Comparison of ENCODE assay signal across 18 cellular contexts in the genomic region with DNA sequence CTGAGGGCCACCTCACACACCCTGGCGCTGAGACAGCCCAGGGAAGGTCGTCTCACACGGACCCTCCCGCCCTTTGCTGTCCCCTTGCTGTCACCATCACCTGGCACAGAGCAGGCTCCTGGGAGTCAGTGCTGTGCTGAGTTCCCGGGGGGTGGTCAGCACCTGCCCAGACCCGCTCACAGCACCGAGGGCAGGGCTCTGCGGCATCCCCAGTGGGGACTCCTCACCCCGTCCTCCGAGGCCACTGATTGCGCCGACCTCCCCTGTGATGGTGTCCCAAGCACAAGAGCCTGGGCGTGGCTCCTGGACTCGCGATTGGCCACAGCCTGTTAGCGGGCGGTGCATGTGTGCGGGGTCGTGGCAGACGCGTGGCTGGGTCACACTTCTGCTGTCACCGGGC.
DNase-seq lines count a peak whose midpoint lies in the region; ATAC-seq and TF ChIP-seq lines count a peak whose summit lies in the region.
"Had no signal": no experiment of that assay in that cellular context is flagged by ENCODE, and none has a peak within 500 bp of the region (broad histone marks: within the 10 kb centered on the region; RNA-seq: fewer than 3 reads in every experiment).

No MANE protein-coding gene starts in this region.

- H4K20me1 ChIP-seq in SK-N-SH (ENCODE audit: insufficient read depth): 0 out of 2 replicates have a peak, but pooled peaks cover 6% of the 10 kb centered on the region

- no peak overlapping the region for H3K27ac ChIP-seq in CD4-positive, alpha-beta T cell (ENCODE audit: low read depth, low read length)
- H3K27ac ChIP-seq in KOPT-K1 (ENCODE audit: low read depth, low read length, poor library complexity, severe bottlenecking) (peak overlapping the region; percentile 69), spleen (peak overlapping the region in 6 of 8 donors; percentile 10 to 91 (median 82)), A673 (ENCODE audit: low read depth, low read length, poor library complexity, severe bottlenecking) (no peak overlapping the region), SK-N-SH (ENCODE audit: low read depth in 2 of 2, low read length in 1 of 2) (no peak overlapping the region)
- H3K27ac ChIP-seq: SJCRH30 had no signal

- TF ChIP-seq POLR2A in spleen (IDR thresholded peaks at IDR 0.05): no peak

- H3K36me3 Mint-ChIP-seq in CD4-positive, alpha-beta T cell (ENCODE audit: low read depth): peaks cover 63% of the 10 kb centered on the region
- peaks cover 24% of the 10 kb centered on the region for H3K36me3 Mint-ChIP-seq in activated naive CD8-positive, alpha-beta T cell treated with anti-CD3 and anti-CD28 coated beads for 36 hours

- H3K27me3 ChIP-seq in CD4-positive, alpha-beta T cell (ENCODE audit: control insufficient read depth, insufficient read depth, low read length): no peaks in the 10 kb centered on the region
- H3K27me3 ChIP-seq in spleen (replicated peaks in 1 of 7): no peaks in the 10 kb centered on the region
- H3K27me3 ChIP-seq in A673 (replicated peaks; ENCODE audit: insufficient read depth, low read depth, low read length, poor library complexity): no peaks in the 10 kb centered on the region
- peaks cover 98% of the 10 kb centered on the region for H3K27me3 ChIP-seq in SK-N-SH (ENCODE audit: insufficient read depth)
- H3K27me3 ChIP-seq: BE2C, SJCRH30 had no signal

- TF ChIP-seq RAD21 in SK-N-SH (IDR thresholded peaks at IDR 0.05; ENCODE audit: low read length): no peak

- ATAC-seq in CD4-positive, alpha-beta T cell (ENCODE audit: poor library complexity): no peak
- no peak for ATAC-seq in HG02981 (IDR thresholded peaks at IDR 0.05; ENCODE audit: unreplicated experiment)
- ATAC-seq: PC-3 had no signal

- no peaks in the 10 kb centered on the region for H3K9me2 ChIP-seq in SK-N-SH

- POLR2A ChIA-PET in CD4-positive, alpha-beta T cell (lab: Charles Lee): no interaction called here
- POLR2A ChIA-PET in A673 (lab: Charles Lee; ENCODE audit: low non-redundant PET): no interaction called here
- POLR2A ChIA-PET in SK-N-SH (lab: Yijun Ruan, JAX): no interaction called here

- H3K4me1 ChIP-seq in spleen (peaks cover 7 to 91% (median 66%) of the 10 kb centered on the region in 6 donors), A673 (ENCODE audit: insufficient read depth, low read length, poor library complexity, severe bottlenecking) (peaks cover 22% of the 10 kb centered on the region), SK-N-SH (ENCODE audit: control insufficient read depth in 1 of 2, insufficient read depth in 2 of 2, low read depth in 1 of 2, low read length in 1 of 2) (no peaks in the 10 kb centered on the region; a peak in 1 of 4 replicates)
- H3K4me1 ChIP-seq: BE2C had no signal

- no peak overlapping the region for H3K4me2 ChIP-seq in SK-N-SH

- no peaks in the 10 kb centered on the region for H3K79me2 ChIP-seq in SK-N-SH (ENCODE audit: insufficient read depth)

- no TSS peak for BruUV-seq in A673 (replicated peaks; lab: Mats Ljungman, UMichigan)

- H3K9ac ChIP-seq in SK-N-SH: no peak overlapping the region

- no peak for DNase-seq in CD4-positive, alpha-beta T cell
- no peak for DNase-seq in activated naive CD8-positive, alpha-beta T cell treated with anti-CD3 and anti-CD28 coated beads for 36 hours
- no peak for DNase-seq in spleen
- DNase-seq in A673 (ENCODE audit: low spot score): no peak
- DNase-seq in SK-N-SH: no peak
- DNase-seq: BE2C, DND-41, GF-D8, GOT3, NCI-H1417, NCI-H187 treated with DMSO at 0.1 percent for 48 hours, NCI-H446 treated with DMSO at 0.1 percent for 48 hours, NCI-H748 treated with DMSO at 0.1 percent for 48 hours, PC-3, SJCRH30, SW 1271 had no signal

- no peak overlapping the region for H3K4me3 ChIP-seq in spleen
- H3K4me3 ChIP-seq in A673 (ENCODE audit: low read depth, low read length, poor library complexity, severe bottlenecking): no peak overlapping the region
- no peak overlapping the region for H3K4me3 ChIP-seq in SK-N-SH (ENCODE audit: low read depth in 2 of 2, low read length in 1 of 2)
- H3K4me3 ChIP-seq: SJCRH30 had no signal

- no peak for TF ChIP-seq EP300 in SK-N-SH (IDR thresholded peaks at IDR 0.05; ENCODE audit: borderline replicate concordance in 1 of 2, low read depth in 1 of 2, low read length in 1 of 2)

- no peak overlapping the region for H3K4me3 Mint-ChIP-seq in CD4-positive, alpha-beta T cell
- no peak overlapping the region for H3K4me3 Mint-ChIP-seq in activated naive CD8-positive, alpha-beta T cell treated with anti-CD3 and anti-CD28 coated beads for 36 hours

- CTCF ChIA-PET in CD4-positive, alpha-beta T cell (lab: Charles Lee): no interaction called here
- CTCF ChIA-PET in A673 (lab: Charles Lee) (no interaction called here), SK-N-SH (lab: Yijun Ruan, JAX) (no interaction called here)

- no peaks in the 10 kb centered on the region for H3K9me3 Mint-ChIP-seq in CD4-positive, alpha-beta T cell
- H3K9me3 Mint-ChIP-seq in activated naive CD8-positive, alpha-beta T cell treated with anti-CD3 and anti-CD28 coated beads for 36 hours: no peaks in the 10 kb centered on the region

- no peaks in the 10 kb centered on the region for H3K9me3 ChIP-seq in CD4-positive, alpha-beta T cell (ENCODE audit: control insufficient read depth, low read length)
- H3K9me3 ChIP-seq in KOPT-K1 (ENCODE audit: insufficient read depth, low read length, poor library complexity, severe bottlenecking) (no peaks in the 10 kb centered on the region), spleen (no peaks in the 10 kb centered on the region), A673 (ENCODE audit: low read depth, low read length, poor library complexity, severe bottlenecking) (no peaks in the 10 kb centered on the region), SK-N-SH (no peaks in the 10 kb centered on the region)
- H3K9me3 ChIP-seq: BE2C, SJCRH30 had no signal

- H3K36me3 ChIP-seq in KOPT-K1 (ENCODE audit: insufficient read depth, low read length) (peaks cover 15% of the 10 kb centered on the region; the same call in 1 of the 2 replicates), spleen (peaks cover 0 to 95% (median 30%) of the 10 kb centered on the region in 6 donors), A673 (ENCODE audit: insufficient read depth, low read length, poor library complexity, severe bottlenecking) (no peaks in the 10 kb centered on the region), SK-N-SH (replicated peaks in 1 of 2; ENCODE audit: control insufficient read depth in 1 of 2, insufficient read depth in 2 of 2, low read length in 1 of 2) (no peaks in the 10 kb centered on the region)
- H3K36me3 ChIP-seq: BE2C, SJCRH30 had no signal

- peaks cover 4% of the 10 kb centered on the region for H3K4me1 Mint-ChIP-seq in CD4-positive, alpha-beta T cell (ENCODE audit: low read depth)
- peaks cover 15% of the 10 kb centered on the region for H3K4me1 Mint-ChIP-seq in activated naive CD8-positive, alpha-beta T cell treated with anti-CD3 and anti-CD28 coated beads for 36 hours

- H3F3A ChIP-seq in SK-N-SH (replicated peaks; ENCODE audit: insufficient read depth): no peaks in the 10 kb centered on the region

- no peak for TF ChIP-seq CTCF in CD4-positive, alpha-beta T cell (IDR thresholded peaks at IDR 0.05)
- TF ChIP-seq CTCF in spleen (IDR thresholded peaks at IDR 0.05 in 8 of 11, conservative IDR thresholded peaks at IDR 0.05 in 3 of 11): no peak
- no peak for TF ChIP-seq CTCF in A673 (conservative IDR thresholded peaks at IDR 0.05; ENCODE audit: low read depth, low read length)
- no peak for TF ChIP-seq CTCF in SK-N-SH (IDR thresholded peaks at IDR 0.05)

- H3K27me3 Mint-ChIP-seq in CD4-positive, alpha-beta T cell: no peaks in the 10 kb centered on the region
- H3K27me3 Mint-ChIP-seq in activated naive CD8-positive, alpha-beta T cell treated with anti-CD3 and anti-CD28 coated beads for 36 hours: no peaks in the 10 kb centered on the region

- WGBS in spleen, 5 donors: 87 to 95% (median 92%) methylated on average over 16 to 22 of the region's 22 CpGs
- 36% methylated on average over 12 of the region's 22 CpGs for WGBS in SK-N-SH (ENCODE audit: low lambda C conversion rate)

- H2AFZ ChIP-seq in SK-N-SH (ENCODE audit: low read depth): no peak overlapping the region

- H3K27ac Mint-ChIP-seq in CD4-positive, alpha-beta T cell: peak overlapping the region; percentile 61
- peak overlapping the region; percentile 43 for H3K27ac Mint-ChIP-seq in activated naive CD8-positive, alpha-beta T cell treated with anti-CD3 and anti-CD28 coated beads for 36 hours

- intact Hi-C loops in CD4-positive, alpha-beta T cell (cut with DNase I, micrococcal nuclease): no loop called here
- intact Hi-C loops in spleen (cut with DNase I; ENCODE audit: low total_unique reads): no loop called here
- intact Hi-C loops in A673 (cut with micrococcal nuclease; ENCODE audit: unreplicated experiment): no loop called here

TF ChIP-seq in SK-N-SH, 30 proteins besides CTCF, POLR2A, EP300 and RAD21 (continues in another document):
- no peak for TF ChIP-seq MXI1 (IDR thresholded peaks at IDR 0.05; ENCODE audit: low read depth, low read length)
- TF ChIP-seq, protein P1, sequence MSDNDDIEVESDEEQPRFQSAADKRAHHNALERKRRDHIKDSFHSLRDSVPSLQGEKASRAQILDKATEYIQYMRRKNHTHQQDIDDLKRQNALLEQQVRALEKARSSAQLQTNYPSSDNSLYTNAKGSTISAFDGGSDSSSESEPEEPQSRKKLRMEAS (IDR thresholded peaks at IDR 0.05; ENCODE audit: low read depth): no peak
- no peak for TF ChIP-seq SIN3A (IDR thresholded peaks at IDR 0.05; ENCODE audit: borderline replicate concordance, low read depth, low read length)
- TF ChIP-seq ELF1 (IDR thresholded peaks at IDR 0.05): no peak
- TF ChIP-seq CHD2 (IDR thresholded peaks at IDR 0.05; ENCODE audit: low read length, partially characterized antibody): no peak
- TF ChIP-seq TCF12 (IDR thresholded peaks at IDR 0.05): no peak
- no peak for TF ChIP-seq NFIC (IDR thresholded peaks at IDR 0.05; ENCODE audit: borderline replicate concordance)
- no peak for TF ChIP-seq NRF1 (IDR thresholded peaks at IDR 0.05; ENCODE audit: low read depth, low read length)
- TF ChIP-seq YY1 (IDR thresholded peaks at IDR 0.05; ENCODE audit: low read depth): no peak
- no peak for TF ChIP-seq GATA2 (CRISPR knock-in tag; IDR thresholded peaks at IDR 0.05)
- no peak for TF ChIP-seq POLR2AphosphoS5 (IDR thresholded peaks at IDR 0.05; ENCODE audit: low read depth, low read length)
- no peak for TF ChIP-seq RFX5 (IDR thresholded peaks at IDR 0.05; ENCODE audit: low read length)
- TF ChIP-seq RCOR1 (IDR thresholded peaks at IDR 0.05; ENCODE audit: low read length): no peak

Comparison
In these comparisons a context has a peak if more than half of its experiments do, and no peak if none do; other contexts are left out.
1. H3K27ac ChIP-seq: peak in KOPT-K1 (single experiment) and spleen (6 of 8); none in CD4-positive, alpha-beta T cell (single experiment), A673 (single experiment) and SK-N-SH (0 of 2).